Comparison of ENCODE assay signal across 1 cellular context in genomic region chr3:113695818-113696645, GRCh38.
TF ChIP-seq lines count a peak whose summit lies in the region.

Gene USF3, minus strand, starts transcription at chr3:113696642. Its CDS starts 21,764 bp downstream, at chr3:113674878.

TF ChIP-seq in HepG2, 621 proteins besides CTCF, POLR2A, EP300 and RAD21 (continued from another document and continues in another):
- TF ChIP-seq ZHX1 (CRISPR knock-in tag; IDR thresholded peaks at IDR 0.05; ENCODE audit: low read depth) (0 out of 2 replicates have a peak, but pooled peaks have one; percentile 27), DNMT3B (CRISPR knock-in tag; conservative IDR thresholded peaks at IDR 0.05) (no peak), ZNF577 (CRISPR knock-in tag; IDR thresholded peaks at IDR 0.05; ENCODE audit: borderline replicate concordance, low read depth) (no peak), ZNF33A (CRISPR knock-in tag; IDR thresholded peaks at IDR 0.05; ENCODE audit: borderline replicate concordance) (no peak), ZNF276 (CRISPR knock-in tag; IDR thresholded peaks at IDR 0.05; ENCODE audit: low read depth) (peak; percentile 70; the same call in 1 of the 2 replicates), NR2F6 (IDR thresholded peaks at IDR 0.05) (no peak), NR2F6 (CRISPR knock-in tag; IDR thresholded peaks at IDR 0.05) (no peak), SNAI1 (CRISPR knock-in tag; IDR thresholded peaks at IDR 0.05; ENCODE audit: borderline replicate concordance) (0 out of 2 replicates have a peak, but pooled peaks have one; percentile 3), RERE (CRISPR knock-in tag; IDR thresholded peaks at IDR 0.05; ENCODE audit: low read depth) (no peak), DMAP1 (CRISPR knock-in tag; IDR thresholded peaks at IDR 0.05) (peak; percentile 56), TRIM24 (CRISPR knock-in tag; IDR thresholded peaks at IDR 0.05) (no peak), ZNF451 (CRISPR knock-in tag; IDR thresholded peaks at IDR 0.05) (no peak; the same call in 1 of the 2 replicates), ZNF10 (CRISPR knock-in tag; IDR thresholded peaks at IDR 0.05; ENCODE audit: borderline replicate concordance, low read depth) (no peak), ZNF205 (CRISPR knock-in tag; IDR thresholded peaks at IDR 0.05) (no peak), FOXA3 (CRISPR knock-in tag; IDR thresholded peaks at IDR 0.05) (no peak), ZNF264 (CRISPR knock-in tag; IDR thresholded peaks at IDR 0.05) (no peak), PCBP2 (optimal IDR thresholded peaks at IDR 0.05; ENCODE audit: low read depth, low read length, poor library complexity, severe bottlenecking) (no peak), AFF4 (CRISPR knock-in tag; IDR thresholded peaks at IDR 0.05) (no peak), ZBTB26 (CRISPR knock-in tag; IDR thresholded peaks at IDR 0.05; ENCODE audit: borderline replicate concordance) (0 out of 2 replicates have a peak, but pooled peaks have one; percentile 17), DMTF1 (CRISPR knock-in tag; IDR thresholded peaks at IDR 0.05) (no peak), ATF2 (CRISPR knock-in tag; IDR thresholded peaks at IDR 0.05) (peak; percentile 20; the same call in 1 of the 2 replicates), HMG20B (CRISPR knock-in tag; conservative IDR thresholded peaks at IDR 0.05) (no peak), MNT (IDR thresholded peaks at IDR 0.05) (no peak), ZNF331 (CRISPR knock-in tag; IDR thresholded peaks at IDR 0.05) (no peak; the same call in 1 of the 2 replicates), ZNF609 (CRISPR knock-in tag; IDR thresholded peaks at IDR 0.05; ENCODE audit: borderline replicate concordance) (no peak; the same call in 1 of the 2 replicates)
